20 cellular contexts compared by ENCODE assay signal in the genomic region with DNA sequence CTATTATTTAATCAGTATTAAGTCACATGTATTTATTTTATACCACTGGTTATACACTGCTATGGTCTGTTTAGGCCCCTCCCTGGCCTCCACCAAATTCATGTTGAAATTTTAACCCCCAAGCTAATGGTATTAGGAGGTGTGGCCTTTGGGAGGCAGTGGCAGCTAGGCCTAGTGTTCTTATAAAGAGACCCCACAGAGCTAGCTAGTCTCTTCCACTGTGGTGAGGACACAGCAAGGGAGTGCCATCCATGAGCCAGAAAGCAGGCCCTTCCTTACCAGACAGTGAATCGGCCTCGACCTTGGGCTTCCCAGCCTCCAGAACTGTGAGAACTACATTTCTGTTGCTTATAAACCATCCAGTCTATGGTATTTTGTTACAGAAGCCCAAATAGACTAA. TPM values are rescaled to one million over a fixed set of nuclear protein-coding genes. Genes with fewer than 3 reads are reported as not detected.
DNase-seq lines count a peak whose midpoint lies in the region; ATAC-seq, FAIRE-seq and TF ChIP-seq lines count a peak whose summit lies in the region.
"Had no signal": no experiment of that assay in that cellular context is flagged by ENCODE, and none has a peak within 500 bp of the region (broad histone marks: within the 10 kb centered on the region; RNA-seq: fewer than 3 reads in every experiment).

No MANE protein-coding gene starts in this region.

- TF ChIP-seq EP300 in HepG2 (IDR thresholded peaks at IDR 0.05; ENCODE audit: low read depth in 2 of 2, low read length in 2 of 2): no peak
- no peak for TF ChIP-seq EP300 in HepG2 (CRISPR knock-in tag; IDR thresholded peaks at IDR 0.05; ENCODE audit: borderline replicate concordance)

- H3K27ac ChIP-seq in DND-41 (ENCODE audit: low read length) (no peak overlapping the region), HepG2 (ENCODE audit: extremely low read length, insufficient read depth, low read length) (no peak overlapping the region)
- no peak overlapping the region for H3K27ac ChIP-seq in CD8-positive, alpha-beta memory T cell (ENCODE audit: low read depth, low read length)
- H3K27ac ChIP-seq: KMS-11, SJCRH30 had no signal

- TF ChIP-seq RAD21 in HepG2 (CRISPR knock-in tag; IDR thresholded peaks at IDR 0.05): no peak

- no peaks in the 10 kb centered on the region for H3K27me3 ChIP-seq in DND-41 (ENCODE audit: insufficient read depth, low read length, poor library complexity)
- no peaks in the 10 kb centered on the region for H3K27me3 ChIP-seq in HepG2 (ENCODE audit: control insufficient read depth in 1 of 2, insufficient read depth in 2 of 2, low read length in 2 of 2)
- H3K27me3 ChIP-seq in CD8-positive, alpha-beta memory T cell (ENCODE audit: insufficient read depth, low read length, poor library complexity, severe bottlenecking): no peaks in the 10 kb centered on the region
- H3K27me3 ChIP-seq: SJCRH30 had no signal

- H3K9me3 Mint-ChIP-seq in WTC11: no peaks in the 10 kb centered on the region
- H3K9me3 Mint-ChIP-seq in CD8-positive, alpha-beta memory T cell: no peaks in the 10 kb centered on the region
- H3K9me3 Mint-ChIP-seq: CD4-positive, alpha-beta memory T cell had no signal

- H3K27ac Mint-ChIP-seq in WTC11: peak overlapping the region; percentile 61; the same call in 1 of the 2 replicates
- H3K27ac Mint-ChIP-seq in CD8-positive, alpha-beta memory T cell: peak overlapping the region in 3 of 8 donors; percentile 9 to 65 (median 17)

- H2AFZ ChIP-seq in DND-41 (ENCODE audit: low read depth, low read length) (no peak overlapping the region), HepG2 (ENCODE audit: low read length) (no peak overlapping the region)

- 94% methylated on average over 2 of the region's 2 CpGs for WGBS in HepG2 (ENCODE audit: low lambda C conversion rate)

- H3K79me2 ChIP-seq in DND-41 (ENCODE audit: insufficient read depth, low read length) (no peaks in the 10 kb centered on the region), HepG2 (ENCODE audit: insufficient read depth, low read length) (no peaks in the 10 kb centered on the region)

- ATAC-seq in DND-41 (ENCODE audit: insufficient read depth, low read depth) (peak; percentile 41), WTC11 (peak; percentile 65), HepG2 (peak; percentile 45), GM21360 (IDR thresholded peaks at IDR 0.05; ENCODE audit: unreplicated experiment) (no peak)

- H3K4me1 Mint-ChIP-seq in WTC11: no peaks in the 10 kb centered on the region
- H3K4me1 Mint-ChIP-seq in CD8-positive, alpha-beta memory T cell: no peaks in the 10 kb centered on the region
- H3K4me1 Mint-ChIP-seq: CD4-positive, alpha-beta memory T cell had no signal

- H3K9me3 ChIP-seq in DND-41 (ENCODE audit: insufficient read depth, low read length, severe bottlenecking): no peaks in the 10 kb centered on the region
- no peaks in the 10 kb centered on the region for H3K9me3 ChIP-seq in HepG2 (ENCODE audit: low read length)
- H3K9me3 ChIP-seq in CD8-positive, alpha-beta memory T cell (ENCODE audit: low read length): no peaks in the 10 kb centered on the region
- H3K9me3 ChIP-seq: SJCRH30 had no signal

- no TSS peak for BruUV-seq in HepG2 (replicated peaks; lab: Mats Ljungman, UMichigan)

- in situ Hi-C loops in KBM-7 (cut with MboI; ENCODE audit: low pct_unique_long_range_greater_than_20kb, low sequenced_read_pairs): no loop called here
- in situ Hi-C loops in HepG2 (cut with HindIII; ENCODE audit: extremely low pct_ligation_motif_present, low pct_unique_long_range_greater_than_20kb): no loop called here

- H3K36me3 Mint-ChIP-seq in WTC11: peaks cover 2% of the 10 kb centered on the region
- peaks cover 0 to 23% (median 9%) of the 10 kb centered on the region in 3 donors for H3K36me3 Mint-ChIP-seq in CD8-positive, alpha-beta memory T cell

- no peak for FAIRE-seq in HepG2 (lab: Jason Lieb, UNC)
- no peak for FAIRE-seq in HTR-8/SVneo (lab: Jason Lieb, UNC)
- FAIRE-seq: D721Med, GM12891, GM18507 had no signal

- H3K4me2 ChIP-seq in DND-41 (ENCODE audit: insufficient read depth, low read length): no peak overlapping the region
- no peak overlapping the region for H3K4me2 ChIP-seq in HepG2 (ENCODE audit: low read depth, low read length)
- H3K4me2 ChIP-seq: KMS-11 had no signal

- TF ChIP-seq CTCF in DND-41 (IDR thresholded peaks at IDR 0.05; ENCODE audit: borderline replicate concordance, extremely low read depth, low read length, poor library complexity, severe bottlenecking) (no peak), WTC11 (IDR thresholded peaks at IDR 0.05) (no peak), HepG2 (CRISPR knock-in tag; IDR thresholded peaks at IDR 0.05) (no peak)

- intact Hi-C loops in HepG2 (cut with micrococcal nuclease; ENCODE audit: unreplicated experiment): no loop called here

- H4K20me1 ChIP-seq in DND-41 (ENCODE audit: insufficient read depth, low read length) (no peaks in the 10 kb centered on the region), HepG2 (ENCODE audit: insufficient read depth, low read length) (no peaks in the 10 kb centered on the region)

- no peak overlapping the region for H3K4me3 Mint-ChIP-seq in WTC11
- H3K4me3 Mint-ChIP-seq in CD8-positive, alpha-beta memory T cell: no peak overlapping the region
- H3K4me3 Mint-ChIP-seq: CD4-positive, alpha-beta memory T cell had no signal

- no peaks in the 10 kb centered on the region for H3K4me1 ChIP-seq in DND-41 (ENCODE audit: insufficient read depth, low read length)
- no peaks in the 10 kb centered on the region for H3K4me1 ChIP-seq in HepG2 (ENCODE audit: insufficient read depth, low read length)
- no peaks in the 10 kb centered on the region for H3K4me1 ChIP-seq in CD8-positive, alpha-beta memory T cell (ENCODE audit: insufficient read depth, low read length)
- H3K4me1 ChIP-seq: SJCRH30 had no signal

- POLR2A ChIA-PET in WTC11 (lab: Charles Lee): interaction anchor here (1.4 kb wide), 1 partner anchor 17 kb away, joined by 4 read pairs; no protein-coding TSS in a partner anchor
- POLR2A ChIA-PET in HepG2 (lab: Yijun Ruan, JAX): interaction anchor here (1.1 kb wide), 1 partner anchor 29 kb away, joined by 4 read pairs; the partner anchor contains the start of genes PEX1 and RBM48
- POLR2A ChIA-PET in CD8-positive, alpha-beta memory T cell (lab: Charles Lee): no interaction called here

- DNase-seq in DND-41 (no peak), KBM-7 (peak; percentile 6), WTC11 (ENCODE audit: low spot score) (no peak), HepG2 (ENCODE audit: low spot score) (no peak), HTR-8/SVneo (ENCODE audit: insufficient read length, low spot score) (no peak)
- DNase-seq in CD8-positive, alpha-beta memory T cell: no peak
- DNase-seq: CD4-positive, alpha-beta memory T cell; GDM1; GOT3; NCI-H1048; NCI-H146; NCI-H2081; NCI-H510A treated with DMSO at 0.1 percent for 48 hours; RPMI8226 had no signal

- TF ChIP-seq POLR2A in HepG2 (IDR thresholded peaks at IDR 0.05; ENCODE audit: insufficient read depth in 1 of 2, low read depth in 2 of 2, low read length in 2 of 2): no peak

- H3K4me3 ChIP-seq in DND-41 (ENCODE audit: low read depth in 1 of 2, low read length in 2 of 2) (no peak overlapping the region), HepG2 (replicated peaks in 1 of 3; ENCODE audit: insufficient read depth in 1 of 3, low read depth in 2 of 3, low read length in 3 of 3) (no peak overlapping the region)
- H3K4me3 ChIP-seq in CD8-positive, alpha-beta memory T cell (ENCODE audit: low read length): no peak overlapping the region
- H3K4me3 ChIP-seq: SJCRH30 had no signal

- CTCF ChIA-PET in WTC11 (lab: Charles Lee): interaction anchor here (0.7 to 2.0 kb wide), 2 partner anchors 29 to 323 kb away, joined by 4 to 6 read pairs; partner anchors contain the start of genes PEX1 and RBM48
- CTCF ChIA-PET in HepG2 (lab: Yijun Ruan, JAX; ENCODE audit: low intra/inter-chr PET ratio, low total read pairs): no interaction called here
- CTCF ChIA-PET in CD8-positive, alpha-beta memory T cell (lab: Charles Lee): no interaction called here

- H3K9ac ChIP-seq in DND-41 (ENCODE audit: low read depth, low read length): no peak overlapping the region
- no peak overlapping the region for H3K9ac ChIP-seq in HepG2 (ENCODE audit: insufficient read depth, low read depth, low read length)
- H3K9ac ChIP-seq: KMS-11 had no signal

- no peaks in the 10 kb centered on the region for H3K27me3 Mint-ChIP-seq in WTC11 (ENCODE audit: low read depth)
- H3K27me3 Mint-ChIP-seq in CD8-positive, alpha-beta memory T cell: peaks cover 0 to 2% of the 10 kb centered on the region in 2 donors

- H3K36me3 ChIP-seq in DND-41 (ENCODE audit: insufficient read depth, low read length) (peaks cover 28% of the 10 kb centered on the region), HepG2 (replicated peaks in 1 of 2; ENCODE audit: control insufficient read depth in 1 of 2, insufficient read depth in 2 of 2, low read length in 2 of 2) (peaks cover 0 to 7% of the 10 kb centered on the region in 2 experiments; a peak in 1 of 5 replicates)
- no peaks in the 10 kb centered on the region for H3K36me3 ChIP-seq in CD8-positive, alpha-beta memory T cell (ENCODE audit: insufficient read depth, low read length)

RNA-seq across cellular contexts. Expression of gene RBM48, which starts 28.7 kb away (rescaled TPM):
- total RNA-seq in WTC11 (2021): 8.0 to 8.6 TPM (median 8.4 TPM) in 3 replicates
- 10.1 and 12.2 TPM in 2 replicates for total RNA-seq in HepG2 (2016; rRNA removed; fragmentation: Illumina TruSeq; extraction: Trizol)
- 3.1 and 4.0 TPM in 2 replicates for total RNA-seq in HepG2 (2016; cell fraction: cytosol; rRNA removed; fragmentation: Illumina TruSeq; extraction: Trizol; ENCODE audit: low read depth)
- total RNA-seq in HepG2 (2016; cell fraction: insoluble cytoplasmic fraction; rRNA removed; fragmentation: Illumina TruSeq; extraction: Trizol): 11.4 and 13.2 TPM in 2 replicates
- 6.4 and 7.5 TPM in 2 replicates for total RNA-seq in HepG2 (2016; cell fraction: membrane; rRNA removed; fragmentation: Illumina TruSeq; extraction: Trizol)
- 12.6 and 12.9 TPM in 2 replicates for total RNA-seq in HepG2 (2016; cell fraction: nucleus; rRNA removed; fragmentation: Illumina TruSeq; extraction: Trizol)
- 6.3 and 7.2 TPM in 2 replicates for polyA plus RNA-seq in HepG2 (2011; rRNA removed)
- 2.8 and 3.8 TPM in 2 replicates for polyA plus RNA-seq in HepG2 (2011; cell fraction: cytosol; rRNA removed)
- 11.1 and 11.2 TPM in 2 replicates for polyA plus RNA-seq in HepG2 (2011; cell fraction: nucleus; rRNA removed)
- polyA plus RNA-seq in HepG2 (2012): 6.2 and 7.9 TPM in 2 replicates
- polyA plus RNA-seq in HepG2 (2016; cell fraction: cytosol; fragmentation: Illumina TruSeq; extraction: Trizol; ENCODE audit: low read depth): 0.71 and 0.92 TPM in 2 replicates
- 10.7 and 11.1 TPM in 2 replicates for polyA plus RNA-seq in HepG2 (2016; cell fraction: insoluble cytoplasmic fraction; fragmentation: Illumina TruSeq; extraction: Trizol; ENCODE audit: low read depth)
- polyA plus RNA-seq in HepG2 (2016; cell fraction: membrane; fragmentation: Illumina TruSeq; extraction: Trizol; ENCODE audit: low read depth): 1.6 and 1.7 TPM in 2 replicates
- polyA plus RNA-seq in HepG2 (2016; cell fraction: nucleus; fragmentation: Illumina TruSeq; extraction: Trizol; ENCODE audit: insufficient read depth, low read depth): 20.2 and 23.3 TPM in 2 replicates
- polyA minus RNA-seq in HepG2 (2011; rRNA and poly(A)+ RNA removed; ENCODE audit: low replicate concordance): 6.3 and 6.8 TPM in 2 replicates
- polyA minus RNA-seq in HepG2 (2011; cell fraction: cytosol; rRNA and poly(A)+ RNA removed): 2.9 and 3.4 TPM in 2 replicates
- polyA minus RNA-seq in HepG2 (2011; cell fraction: nucleus; rRNA and poly(A)+ RNA removed): 28.3 and 34.4 TPM in 2 replicates
- total RNA-seq in CD8-positive, alpha-beta memory T cell: 10 to 100 TPM; 15.7 to 18.0 TPM
- polyA plus RNA-seq in CD8-positive, alpha-beta memory T cell: 28.3 TPM

RNA-seq across cellular contexts. Expression of gene PEX1, which starts 28.9 kb away (rescaled TPM):
- 24.1 to 25.4 TPM (median 24.9 TPM) in 3 replicates for total RNA-seq in WTC11 (2021)
- 19.4 and 22.4 TPM in 2 replicates for total RNA-seq in HepG2 (2016; rRNA removed; fragmentation: Illumina TruSeq; extraction: Trizol)
- 4.8 and 6.2 TPM in 2 replicates for total RNA-seq in HepG2 (2016; cell fraction: cytosol; rRNA removed; fragmentation: Illumina TruSeq; extraction: Trizol; ENCODE audit: low read depth)
- 20.0 and 23.9 TPM in 2 replicates for total RNA-seq in HepG2 (2016; cell fraction: insoluble cytoplasmic fraction; rRNA removed; fragmentation: Illumina TruSeq; extraction: Trizol)
- 6.7 and 8.4 TPM in 2 replicates for total RNA-seq in HepG2 (2016; cell fraction: membrane; rRNA removed; fragmentation: Illumina TruSeq; extraction: Trizol)
- total RNA-seq in HepG2 (2016; cell fraction: nucleus; rRNA removed; fragmentation: Illumina TruSeq; extraction: Trizol): 38.5 and 39.3 TPM in 2 replicates
- 14.4 and 16.6 TPM in 2 replicates for polyA plus RNA-seq in HepG2 (2011; rRNA removed)
- polyA plus RNA-seq in HepG2 (2011; cell fraction: cytosol; rRNA removed): 3.3 and 4.1 TPM in 2 replicates
- 28.7 and 32.6 TPM in 2 replicates for polyA plus RNA-seq in HepG2 (2011; cell fraction: nucleus; rRNA removed)
- polyA plus RNA-seq in HepG2 (2012): 8.9 and 9.9 TPM in 2 replicates
- 0.61 and 0.82 TPM in 2 replicates for polyA plus RNA-seq in HepG2 (2016; cell fraction: cytosol; fragmentation: Illumina TruSeq; extraction: Trizol; ENCODE audit: low read depth)
- 12.3 and 14.8 TPM in 2 replicates for polyA plus RNA-seq in HepG2 (2016; cell fraction: insoluble cytoplasmic fraction; fragmentation: Illumina TruSeq; extraction: Trizol; ENCODE audit: low read depth)
- 1.5 and 2.4 TPM in 2 replicates for polyA plus RNA-seq in HepG2 (2016; cell fraction: membrane; fragmentation: Illumina TruSeq; extraction: Trizol; ENCODE audit: low read depth)
- polyA plus RNA-seq in HepG2 (2016; cell fraction: nucleus; fragmentation: Illumina TruSeq; extraction: Trizol; ENCODE audit: insufficient read depth, low read depth): 55.4 and 56.2 TPM in 2 replicates
- polyA minus RNA-seq in HepG2 (2011; rRNA and poly(A)+ RNA removed; ENCODE audit: low replicate concordance): 6.2 and 6.6 TPM in 2 replicates
- 5.5 and 6.2 TPM in 2 replicates for polyA minus RNA-seq in HepG2 (2011; cell fraction: cytosol; rRNA and poly(A)+ RNA removed)
- 45.2 and 52.3 TPM in 2 replicates for polyA minus RNA-seq in HepG2 (2011; cell fraction: nucleus; rRNA and poly(A)+ RNA removed)
- total RNA-seq in CD8-positive, alpha-beta memory T cell: 10 to 100 TPM; 17.8 to 18.0 TPM
- polyA plus RNA-seq in CD8-positive, alpha-beta memory T cell: 9.2 TPM

RNA-seq across cellular contexts. Expression of gene FAM133B, which starts 32.9 kb away (rescaled TPM):
- 32.2 to 34.9 TPM (median 32.5 TPM) in 3 replicates for total RNA-seq in WTC11 (2021)
- total RNA-seq in HepG2 (2016; rRNA removed; fragmentation: Illumina TruSeq; extraction: Trizol): 56.3 and 65.5 TPM in 2 replicates
- 13.3 and 17.4 TPM in 2 replicates for total RNA-seq in HepG2 (2016; cell fraction: cytosol; rRNA removed; fragmentation: Illumina TruSeq; extraction: Trizol; ENCODE audit: low read depth)
- 55.3 and 69.7 TPM in 2 replicates for total RNA-seq in HepG2 (2016; cell fraction: insoluble cytoplasmic fraction; rRNA removed; fragmentation: Illumina TruSeq; extraction: Trizol)
- 23.5 and 27.3 TPM in 2 replicates for total RNA-seq in HepG2 (2016; cell fraction: membrane; rRNA removed; fragmentation: Illumina TruSeq; extraction: Trizol)
- 62.3 and 63.2 TPM in 2 replicates for total RNA-seq in HepG2 (2016; cell fraction: nucleus; rRNA removed; fragmentation: Illumina TruSeq; extraction: Trizol)
- polyA plus RNA-seq in HepG2 (2011; rRNA removed): 19.6 and 29.1 TPM in 2 replicates
- polyA plus RNA-seq in HepG2 (2011; cell fraction: cytosol; rRNA removed): 8.9 and 12.8 TPM in 2 replicates
- polyA plus RNA-seq in HepG2 (2011; cell fraction: nucleus; rRNA removed): 12.6 and 37.9 TPM in 2 replicates
- 26.6 and 33.0 TPM in 2 replicates for polyA plus RNA-seq in HepG2 (2012)
- 5.0 and 5.5 TPM in 2 replicates for polyA plus RNA-seq in HepG2 (2016; cell fraction: cytosol; fragmentation: Illumina TruSeq; extraction: Trizol; ENCODE audit: low read depth)
- polyA plus RNA-seq in HepG2 (2016; cell fraction: insoluble cytoplasmic fraction; fragmentation: Illumina TruSeq; extraction: Trizol; ENCODE audit: low read depth): 69.4 and 78.5 TPM in 2 replicates
- polyA plus RNA-seq in HepG2 (2016; cell fraction: membrane; fragmentation: Illumina TruSeq; extraction: Trizol; ENCODE audit: low read depth): 13.1 and 14.8 TPM in 2 replicates
- polyA plus RNA-seq in HepG2 (2016; cell fraction: nucleus; fragmentation: Illumina TruSeq; extraction: Trizol; ENCODE audit: insufficient read depth, low read depth): 69.9 and 72.0 TPM in 2 replicates
- polyA minus RNA-seq in HepG2 (2011; rRNA and poly(A)+ RNA removed; ENCODE audit: low replicate concordance): 11.4 and 17.2 TPM in 2 replicates
- polyA minus RNA-seq in HepG2 (2011; cell fraction: cytosol; rRNA and poly(A)+ RNA removed): 6.9 and 11.3 TPM in 2 replicates
- 51.7 and 63.1 TPM in 2 replicates for polyA minus RNA-seq in HepG2 (2011; cell fraction: nucleus; rRNA and poly(A)+ RNA removed)
- total RNA-seq in CD8-positive, alpha-beta memory T cell: 10 to 100 TPM; 29.3 to 31.5 TPM
- polyA plus RNA-seq in CD8-positive, alpha-beta memory T cell: 20.8 TPM
